In genomic region chr18:69948919-69949537, GRCh38 we compare ENCODE assay signal across 8 cellular contexts. TPM values are rescaled to one million over a fixed set of nuclear protein-coding genes. Genes with fewer than 3 reads are reported as not detected.
DNase-seq lines count a peak whose midpoint lies in the region; ATAC-seq and TF ChIP-seq lines count a peak whose summit lies in the region.

No MANE protein-coding gene starts in this region.

- H2AFZ ChIP-seq in Karpas-422 (ENCODE audit: low read length): peak overlapping the region; percentile 8; the same call in 1 of the 2 replicates

- no peaks in the 10 kb centered on the region for H4K20me1 ChIP-seq in Karpas-422 (ENCODE audit: insufficient read depth, low read depth, low read length)

- H3K9ac ChIP-seq in Karpas-422 (ENCODE audit: low read length): peak overlapping the region; percentile 24; the same call in 1 of the 2 replicates

- H3K9me2 ChIP-seq in Karpas-422 (replicated peaks; ENCODE audit: insufficient read depth, low read length): no peaks in the 10 kb centered on the region

- in situ Hi-C loops in GM13976 (cut with MboI; ENCODE audit: low sequenced_read_pairs, unreplicated experiment): no loop called here

- H3K27ac ChIP-seq in Karpas-422 (ENCODE audit: low read length): no peak overlapping the region

- H3K36me3 ChIP-seq in Karpas-422 (ENCODE audit: insufficient read depth, low read length): no peaks in the 10 kb centered on the region

- no peaks in the 10 kb centered on the region for H3K79me2 ChIP-seq in Karpas-422 (ENCODE audit: low read length)

- no peak for TF ChIP-seq CTCF in GM13976 (IDR thresholded peaks at IDR 0.05; ENCODE audit: borderline replicate concordance, control extremely low read depth, extremely low read depth, insufficient read depth, missing control alignments)

- DNase-seq in GM13976 (ENCODE audit: low spot score): peak; percentile 46
- peak; percentile 72 for DNase-seq in Karpas-422
- DNase-seq in dermis blood vessel endothelial cell: peak; percentile 3
- DNase-seq in stimulated activated CD4-positive, alpha-beta T cell treated with anti-CD3 and anti-CD28 coated beads, Interleukin-12 subunit alpha, Interleukin-12 subunit beta, amount 100 ng/mL, for 48 hours (ENCODE audit: low read depth in 2 of 3, low spot score in 1 of 3): peak in 2 of 3 donors; percentile 53 to 54
- no peak for DNase-seq in iPS-NIHi7 (ENCODE audit: extremely low spot score)
- DNase-seq in DMS 273 treated with DMSO at 0.1 percent for 48 hours (lab: John Stamatoyannopoulos, UW): no peak
- DNase-seq in middle frontal gyrus (ENCODE audit: extremely low spot score, low spot score): no peak

- no peaks in the 10 kb centered on the region for H3K27me3 ChIP-seq in Karpas-422 (ENCODE audit: low read length)

- H3K9me3 ChIP-seq in Karpas-422 (ENCODE audit: low read length): no peaks in the 10 kb centered on the region

- H3K4me1 ChIP-seq in Karpas-422 (ENCODE audit: low read length): peaks cover 12% of the 10 kb centered on the region

- no peak overlapping the region for H3K4me3 ChIP-seq in Karpas-422 (ENCODE audit: low read length)

- H3K4me2 ChIP-seq in Karpas-422 (ENCODE audit: low read depth, low read length, poor library complexity, severe bottlenecking): peak overlapping the region; percentile 41

- peak; percentile 88 for ATAC-seq in GM21528 (IDR thresholded peaks at IDR 0.05; ENCODE audit: low FRiP score, unreplicated experiment)

RNA-seq across cellular contexts. Expression of gene CD226, which starts 1.4 kb away (rescaled TPM):
- total RNA-seq in Karpas-422 (2014; rRNA removed; shearing (Covaris generic); ENCODE audit: low replicate concordance): 5.1 and 6.4 TPM in 2 replicates
- 1.0 and 2.8 TPM in 2 replicates for total RNA-seq in dermis blood vessel endothelial cell

Comparison
In these comparisons a context has a peak if more than half of its experiments do, and no peak if none do; other contexts are left out.
1. DNase-seq: peak in GM13976 (single experiment), Karpas-422 (single experiment), dermis blood vessel endothelial cell (single experiment) and stimulated activated CD4-positive, alpha-beta T cell treated with anti-CD3 and anti-CD28 coated beads, Interleukin-12 subunit alpha, Interleukin-12 subunit beta, amount 100 ng/mL, for 48 hours (2 of 3); none in iPS-NIHi7 (single experiment), DMS 273 treated with DMSO at 0.1 percent for 48 hours (single experiment) and middle frontal gyrus (single experiment).